Comparison of ENCODE assay signal across 14 cellular contexts in genomic region chr6:40936810-40937209, GRCh38.
DNase-seq lines count a peak whose midpoint lies in the region; ATAC-seq and TF ChIP-seq lines count a peak whose summit lies in the region.
"Had no signal": no experiment of that assay in that cellular context is flagged by ENCODE, and none has a peak within 500 bp of the region (broad histone marks: within the 10 kb centered on the region; RNA-seq: fewer than 3 reads in every experiment).

No MANE protein-coding gene starts in this region.

- peak overlapping the region; percentile 41 for H3K27ac ChIP-seq in mesenchymal stem cell (ENCODE audit: low read length, poor library complexity, severe bottlenecking)
- H3K27ac ChIP-seq: body of pancreas, gastrocnemius medialis, left ventricle myocardium inferior, testis had no signal

- H3K27me3 ChIP-seq in MG63 (no peaks in the 10 kb centered on the region), mesenchymal stem cell (ENCODE audit: control insufficient read depth in 1 of 2, insufficient read depth in 1 of 2, low read length in 2 of 2) (no peaks in the 10 kb centered on the region)
- H3K27me3 ChIP-seq: body of pancreas, gastrocnemius medialis, testis had no signal

- no CpG with 5 or more reads among the region's 3 CpGs for WGBS in mesenchymal stem cell

- H3K9me3 ChIP-seq in MG63 (no peaks in the 10 kb centered on the region), mesenchymal stem cell (ENCODE audit: control insufficient read depth, low read length) (no peaks in the 10 kb centered on the region)
- H3K9me3 ChIP-seq: body of pancreas, gastrocnemius medialis, left ventricle myocardium inferior, testis had no signal

- no peak overlapping the region for H2AFZ ChIP-seq in mesenchymal stem cell (ENCODE audit: low read depth, low read length)

- no peak overlapping the region for H2BK5ac ChIP-seq in mesenchymal stem cell (ENCODE audit: low read depth, low read length, poor library complexity, severe bottlenecking)

- peaks cover 13% of the 10 kb centered on the region for H3K4me1 ChIP-seq in mesenchymal stem cell (ENCODE audit: control insufficient read depth, insufficient read depth, low read depth, low read length)
- H3K4me1 ChIP-seq: body of pancreas, testis had no signal

- peak overlapping the region; percentile 24 for H2BK120ac ChIP-seq in mesenchymal stem cell (ENCODE audit: low read depth, low read length)

- no peak overlapping the region for H3K14ac ChIP-seq in mesenchymal stem cell (ENCODE audit: low read length in 2 of 2)

- DNase-seq in AG10803 (ENCODE audit: low read depth): peak; percentile 79
- DNase-seq in MG63: peak; percentile 51
- peak; percentile 41 for DNase-seq in dermis blood vessel endothelial cell
- peak; percentile 97 for DNase-seq in mesenchymal stem cell
- no peak for DNase-seq in GM13976 (ENCODE audit: low spot score)
- no peak for DNase-seq in mucosa of gallbladder (ENCODE audit: low spot score)
- no peak for DNase-seq in activated CD4-positive, CD25-positive, alpha-beta regulatory T cell treated with anti-CD3 and anti-CD28 coated beads, Interleukin-2, amount 50 U/mL, for 72 hours
- DNase-seq: activated CD8-positive, alpha-beta memory T cell treated with anti-CD3 and anti-CD28 coated beads, Interleukin-2, amount 50 U/mL, for 4 hours; body of pancreas; gastrocnemius medialis; left ventricle myocardium inferior; NCI-H146; testis had no signal

- H2AK5ac ChIP-seq in mesenchymal stem cell (ENCODE audit: low read length, severe bottlenecking): peak overlapping the region; percentile 83

- TF ChIP-seq CTCF in AG10803 (conservative IDR thresholded peaks at IDR 0.05; ENCODE audit: low read length): no peak
- TF ChIP-seq CTCF in GM13976 (IDR thresholded peaks at IDR 0.05; ENCODE audit: borderline replicate concordance, control extremely low read depth, extremely low read depth, insufficient read depth, missing control alignments): no peak

- no peak overlapping the region for H2BK12ac ChIP-seq in mesenchymal stem cell (ENCODE audit: low read length in 2 of 2)

- no peak overlapping the region for H3K4me2 ChIP-seq in mesenchymal stem cell (ENCODE audit: low read length, poor library complexity, severe bottlenecking)

- H3K4me3 ChIP-seq in AG10803 (ENCODE audit: low read length) (no peak overlapping the region), MG63 (no peak overlapping the region), mesenchymal stem cell (ENCODE audit: insufficient read depth in 1 of 2, low read depth in 1 of 2, low read length in 2 of 2) (no peak overlapping the region)
- H3K4me3 ChIP-seq: body of pancreas, gastrocnemius medialis, left ventricle myocardium inferior, testis had no signal

- H2BK15ac ChIP-seq in mesenchymal stem cell (ENCODE audit: low read depth, poor library complexity, severe bottlenecking): no peak overlapping the region

- in situ Hi-C loops in GM13976 (cut with MboI; ENCODE audit: low sequenced_read_pairs, unreplicated experiment): no loop called here

- peak overlapping the region; percentile 84 to 96 for H3K18ac ChIP-seq in mesenchymal stem cell (ENCODE audit: low read depth in 1 of 2, low read length in 2 of 2)

- no peak overlapping the region for H3K9ac ChIP-seq in mesenchymal stem cell (ENCODE audit: low read length)

- H3K23ac ChIP-seq in mesenchymal stem cell (ENCODE audit: low read length in 2 of 2): no peak overlapping the region

- no peak for ATAC-seq in GM21528 (IDR thresholded peaks at IDR 0.05; ENCODE audit: low FRiP score, unreplicated experiment)
- ATAC-seq: body of pancreas, gastrocnemius medialis had no signal

- H3K4ac ChIP-seq in mesenchymal stem cell (ENCODE audit: low read depth in 1 of 2, low read length in 2 of 2): no peak overlapping the region

- H4K8ac ChIP-seq in mesenchymal stem cell (ENCODE audit: low read length): peak overlapping the region; percentile 62

- no peaks in the 10 kb centered on the region for H3K79me1 ChIP-seq in mesenchymal stem cell (replicated peaks; ENCODE audit: low read length, poor library complexity, severe bottlenecking)

- H3K36me3 ChIP-seq in MG63 (no peaks in the 10 kb centered on the region), mesenchymal stem cell (ENCODE audit: control insufficient read depth in 1 of 2, insufficient read depth in 2 of 2, low read depth in 1 of 2, low read length in 2 of 2) (no peaks in the 10 kb centered on the region)
- H3K36me3 ChIP-seq: gastrocnemius medialis, left ventricle myocardium inferior had no signal

- peak overlapping the region; percentile 57 for H4K91ac ChIP-seq in mesenchymal stem cell (ENCODE audit: low read length)

Comparison
In these comparisons a context has a peak if more than half of its experiments do, and no peak if none do; other contexts are left out.
1. DNase-seq: peak in AG10803 (single experiment), MG63 (single experiment), dermis blood vessel endothelial cell (single experiment) and mesenchymal stem cell (single experiment); none in GM13976 (single experiment), mucosa of gallbladder (single experiment) and activated CD4-positive, CD25-positive, alpha-beta regulatory T cell treated with anti-CD3 and anti-CD28 coated beads, Interleukin-2, amount 50 U/mL, for 72 hours (single experiment).